Comparison of ENCODE assay signal across 33 cellular contexts in the genomic region with DNA sequence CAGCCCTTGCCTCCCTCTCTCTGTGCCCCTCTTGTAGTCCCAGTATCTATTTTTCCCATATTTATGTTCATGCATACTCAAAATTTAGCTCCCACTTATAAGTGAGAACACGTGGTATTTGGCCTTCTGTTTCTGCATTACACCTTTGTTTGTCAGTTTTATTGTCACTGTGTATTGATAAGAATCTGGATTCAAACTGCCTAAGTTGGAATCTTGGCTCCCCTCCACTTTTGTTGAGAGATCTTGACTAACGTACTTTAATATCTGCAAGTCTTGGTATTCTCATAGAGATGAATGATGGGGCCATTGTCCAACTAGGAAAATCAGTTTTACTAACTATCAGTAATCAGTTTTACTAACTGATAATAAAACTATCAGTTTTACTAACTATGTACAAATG.
DNase-seq lines count a peak whose midpoint lies in the region; ATAC-seq and TF ChIP-seq lines count a peak whose summit lies in the region.
"Had no signal": no experiment of that assay in that cellular context is flagged by ENCODE, and none has a peak within 500 bp of the region (broad histone marks: within the 10 kb centered on the region; RNA-seq: fewer than 3 reads in every experiment).

No MANE protein-coding gene starts in this region.

- H3K4me1 ChIP-seq in colonic mucosa (no peaks in the 10 kb centered on the region), mucosa of descending colon (ENCODE audit: low read depth) (peaks cover 3% of the 10 kb centered on the region)
- H3K4me1 ChIP-seq: A549; BE2C; BLaER1; BLaER1 treated with 17β-estradiol and CSF1 and Interleukin-3, amounts not matched to agents 10 nM and 100 nM; Caco-2 had no signal

- H3K27me3 ChIP-seq in colonic mucosa: no peaks in the 10 kb centered on the region
- H3K27me3 ChIP-seq: BE2C; BLaER1; BLaER1 treated with 17β-estradiol and CSF1 and Interleukin-3, amounts not matched to agents 10 nM and 100 nM had no signal

- ATAC-seq in left colon (peak; percentile 46), mucosa of descending colon (peak; percentile 55), HG02840 (IDR thresholded peaks at IDR 0.05; ENCODE audit: low FRiP score, unreplicated experiment) (no peak), GM19455 (IDR thresholded peaks at IDR 0.05; ENCODE audit: unreplicated experiment) (no peak)
- ATAC-seq: A549; CD8-positive, alpha-beta T cell had no signal

- H3K9ac ChIP-seq in colonic mucosa (ENCODE audit: low read depth in 2 of 2, low read length in 2 of 2): no peak overlapping the region
- H3K9ac ChIP-seq: BLaER1; BLaER1 treated with 17β-estradiol and CSF1 and Interleukin-3, amounts not matched to agents 10 nM and 100 nM had no signal

- DNase-seq in LNCaP clone FGC (ENCODE audit: low read depth) (peak; percentile 56), colonic mucosa (peak; percentile 24), left colon (no peak), mucosa of descending colon (peak in 1 of 3 donors; percentile 52), T-helper 2 cell (no peak), NCI-H1694 (lab: John Stamatoyannopoulos, UW) (no peak)
- DNase-seq: 8988T; ACHN; AML-193; BE2C; C1 segment of cervical spinal cord; Caco-2; Calu3; CD4-positive, alpha-beta memory T cell; CD4-positive, alpha-beta T cell; CD4-positive, CD25-positive, alpha-beta regulatory T cell; CD8-positive, alpha-beta memory T cell; CD8-positive, alpha-beta T cell; COR-L47; DMS 273 treated with DMSO at 0.1 percent for 48 hours; DMS153; DMS53; DMS79; DMS79 treated with DMSO at 0.1 percent for 48 hours; DND-41; EL had no signal

- H3K36me3 ChIP-seq in colonic mucosa: no peaks in the 10 kb centered on the region
- H3K36me3 ChIP-seq in mucosa of descending colon (ENCODE audit: low read depth): no peaks in the 10 kb centered on the region
- H3K36me3 ChIP-seq: BE2C; BLaER1; BLaER1 treated with 17β-estradiol and CSF1 and Interleukin-3, amounts not matched to agents 10 nM and 100 nM had no signal

- H3K4me3 ChIP-seq in LNCaP clone FGC (ENCODE audit: low read depth, low read length) (no peak overlapping the region), colonic mucosa (no peak overlapping the region), mucosa of descending colon (no peak overlapping the region)
- H3K4me3 ChIP-seq: A549; BLaER1; BLaER1 treated with 17β-estradiol and CSF1 and Interleukin-3, amounts not matched to agents 10 nM and 100 nM had no signal

- intact Hi-C loops in colonic mucosa (cut with DNase I) (no loop called here), left colon (cut with DNase I, micrococcal nuclease) (no loop called here), mucosa of descending colon (cut with DNase I, micrococcal nuclease) (no loop called here)

- TF ChIP-seq CTCF in LNCaP clone FGC (IDR thresholded peaks at IDR 0.05; ENCODE audit: control insufficient read depth, extremely low read depth, insufficient read depth) (no peak), colonic mucosa (IDR thresholded peaks at IDR 0.05) (no peak), mucosa of descending colon (IDR thresholded peaks at IDR 0.05) (no peak)

- H3K27ac ChIP-seq in colonic mucosa: no peak overlapping the region
- H3K27ac ChIP-seq: 22Rv1; A549; BLaER1; BLaER1 treated with 17β-estradiol and CSF1 and Interleukin-3, amounts not matched to agents 10 nM and 100 nM; C4-2B had no signal

- no peaks in the 10 kb centered on the region for H3K9me3 ChIP-seq in colonic mucosa
- no peaks in the 10 kb centered on the region for H3K9me3 ChIP-seq in mucosa of descending colon
- H3K9me3 ChIP-seq: A549; BE2C; BLaER1; BLaER1 treated with 17β-estradiol and CSF1 and Interleukin-3, amounts not matched to agents 10 nM and 100 nM; Caco-2 had no signal

Comparison
In these comparisons a context has a peak if more than half of its experiments do, and no peak if none do; other contexts are left out.
1. DNase-seq: peak in LNCaP clone FGC (single experiment) and colonic mucosa (single experiment); none in left colon (0 of 2), T-helper 2 cell (0 of 5) and NCI-H1694 (single experiment).
2. ATAC-seq: peak in left colon (single experiment) and mucosa of descending colon (single experiment); none in HG02840 (single experiment) and GM19455 (single experiment).